17 cellular contexts compared by ENCODE assay signal in genomic region chr1:169878498-169878897, GRCh38. TPM values are rescaled to one million over a fixed set of nuclear protein-coding genes. Genes with fewer than 3 reads are reported as not detected.
DNase-seq lines count a peak whose midpoint lies in the region; ATAC-seq and TF ChIP-seq lines count a peak whose summit lies in the region.
"Had no signal": no experiment of that assay in that cellular context is flagged by ENCODE, and none has a peak within 500 bp of the region (broad histone marks: within the 10 kb centered on the region; RNA-seq: fewer than 3 reads in every experiment).

No MANE protein-coding gene starts in this region.

- no peak overlapping the region for H3K4me3 Mint-ChIP-seq in T-helper 17 cell
- peak overlapping the region in 6 of 8 donors; percentile 12 to 80 (median 56) for H3K4me3 Mint-ChIP-seq in naive B cell
- no peak overlapping the region for H3K4me3 Mint-ChIP-seq in CD8-positive, alpha-beta T cell

- POLR2A ChIA-PET in CD8-positive, alpha-beta T cell (lab: Charles Lee): no interaction called here

- H3K27ac Mint-ChIP-seq in T-helper 17 cell (peak overlapping the region; percentile 49), naive B cell (peak overlapping the region; percentile 40 to 98 (median 84))
- H3K27ac Mint-ChIP-seq in CD8-positive, alpha-beta T cell: no peak overlapping the region

- DNase-seq in cardiac muscle cell (ENCODE audit: low read depth in 1 of 2, low spot score in 1 of 2) (no peak), Right ventricle myocardium inferior (ENCODE audit: missing footprints) (no peak), T-helper 17 cell (no peak), naive B cell (no peak), testis (no peak)
- no peak for DNase-seq in CD8-positive, alpha-beta T cell
- no peak for DNase-seq in activated T-cell treated with anti-CD3 and anti-CD28 coated beads, Interleukin-2, amount 50 U/mL, for 48 hours
- DNase-seq: 8988T, DMS153, GDM1, NCI-H1105, NCI-H2227 treated with DMSO at 0.1 percent for 48 hours, NCI-H524, NCI-H82, RPMI8226, SIG-M5 had no signal

- H3K36me3 ChIP-seq in cardiac muscle cell (peaks cover 32% of the 10 kb centered on the region), testis (ENCODE audit: low read depth, missing control alignments) (peaks cover 3% of the 10 kb centered on the region)
- peaks cover 24% of the 10 kb centered on the region for H3K36me3 ChIP-seq in CD8-positive, alpha-beta T cell (ENCODE audit: insufficient read depth, low read length)

- TF ChIP-seq POLR2A in testis (IDR thresholded peaks at IDR 0.05): no peak

- H3K27ac ChIP-seq in cardiac muscle cell (peak overlapping the region; percentile 34), testis (no peak overlapping the region)
- H3K27ac ChIP-seq in CD8-positive, alpha-beta T cell (ENCODE audit: low read depth, low read length): no peak overlapping the region

- H3K4me3 ChIP-seq in cardiac muscle cell (no peak overlapping the region), testis (no peak overlapping the region)
- no peak overlapping the region for H3K4me3 ChIP-seq in CD8-positive, alpha-beta T cell (ENCODE audit: low read depth, low read length)

- 71 to 86% methylated on average over 4 of the region's 4 CpGs for WGBS in testis, 2 donors

- H3K9me3 ChIP-seq in cardiac muscle cell (ENCODE audit: low read depth): no peaks in the 10 kb centered on the region
- no peaks in the 10 kb centered on the region for H3K9me3 ChIP-seq in T-helper 17 cell (ENCODE audit: control insufficient read depth, low read length, poor library complexity, severe bottlenecking)
- H3K9me3 ChIP-seq in CD8-positive, alpha-beta T cell (ENCODE audit: low read length): no peaks in the 10 kb centered on the region
- H3K9me3 ChIP-seq in testis: no peaks in the 10 kb centered on the region

- H3K9me3 Mint-ChIP-seq in naive B cell: no peaks in the 10 kb centered on the region
- H3K9me3 Mint-ChIP-seq in CD8-positive, alpha-beta T cell: no peaks in the 10 kb centered on the region

- TF ChIP-seq CTCF in cardiac muscle cell (IDR thresholded peaks at IDR 0.05; ENCODE audit: low read depth, low read length) (no peak), testis (IDR thresholded peaks at IDR 0.05) (no peak)
- no peak for TF ChIP-seq CTCF in CD8-positive, alpha-beta T cell (IDR thresholded peaks at IDR 0.05)

- ATAC-seq in Right ventricle myocardium inferior: no peak
- ATAC-seq in T-helper 17 cell: no peak
- no peak for ATAC-seq in naive B cell (ENCODE audit: low read depth in 2 of 2)
- ATAC-seq in CD8-positive, alpha-beta T cell: no peak
- no peak for ATAC-seq in HG02970 (IDR thresholded peaks at IDR 0.05; ENCODE audit: low FRiP score, unreplicated experiment)

- H3K27me3 Mint-ChIP-seq in T-helper 17 cell: no peaks in the 10 kb centered on the region
- no peaks in the 10 kb centered on the region for H3K27me3 Mint-ChIP-seq in naive B cell
- H3K27me3 Mint-ChIP-seq in CD8-positive, alpha-beta T cell (ENCODE audit: low read depth): no peaks in the 10 kb centered on the region

- intact Hi-C loops in Right ventricle myocardium inferior (cut with DNase I) (no loop called here), testis (cut with DNase I; ENCODE audit: low total_unique reads) (no loop called here)
- intact Hi-C loops in CD8-positive, alpha-beta T cell (cut with DNase I, micrococcal nuclease): no loop called here

- CTCF ChIA-PET in CD8-positive, alpha-beta T cell (lab: Charles Lee): no interaction called here

- no peaks in the 10 kb centered on the region for H3K27me3 ChIP-seq in cardiac muscle cell
- no peaks in the 10 kb centered on the region for H3K27me3 ChIP-seq in CD8-positive, alpha-beta T cell (ENCODE audit: insufficient read depth, low read length)
- H3K27me3 ChIP-seq in testis: no peaks in the 10 kb centered on the region

- H3K4me1 Mint-ChIP-seq in T-helper 17 cell (peaks cover 24% of the 10 kb centered on the region), naive B cell (peaks cover 43 to 57% (median 45%) of the 10 kb centered on the region in 3 donors)
- H3K4me1 Mint-ChIP-seq in CD8-positive, alpha-beta T cell (ENCODE audit: low read depth): peaks cover 46% of the 10 kb centered on the region

- H3K4me1 ChIP-seq in cardiac muscle cell (ENCODE audit: low read depth) (peaks cover 15% of the 10 kb centered on the region), testis (no peaks in the 10 kb centered on the region)
- H3K4me1 ChIP-seq in CD8-positive, alpha-beta T cell (ENCODE audit: insufficient read depth, low read length): no peaks in the 10 kb centered on the region

- peaks cover 23% of the 10 kb centered on the region for H3K36me3 Mint-ChIP-seq in T-helper 17 cell (ENCODE audit: low read depth)
- H3K36me3 Mint-ChIP-seq in naive B cell: peaks cover 26 to 37% of the 10 kb centered on the region in 2 donors
- peaks cover 71% of the 10 kb centered on the region for H3K36me3 Mint-ChIP-seq in CD8-positive, alpha-beta T cell

RNA-seq across cellular contexts. Expression of gene SCYL3, which starts 15.2 kb away (rescaled TPM):
- total RNA-seq in cardiac muscle cell: 4.6 and 7.5 TPM in 2 replicates
- polyA plus RNA-seq in cardiac muscle cell: 7.7 and 9.4 TPM in 2 replicates
- 5.6 TPM for total RNA-seq in Right ventricle myocardium inferior
- total RNA-seq in T-helper 17 cell: 10 to 100 TPM in 1 of 2 donors, 1 to 10 TPM in 1; 7.4 to 11.2 TPM
- 10 to 100 TPM in 5 of 6 donors, 1 to 10 TPM in 1; 8.8 to 31.0 (median 14.5) TPM for polyA plus RNA-seq in naive B cell (ENCODE audit: low read depth in 6 of 6)
- total RNA-seq in CD8-positive, alpha-beta T cell: 1 to 10 TPM; 3.3 to 3.7 TPM
- total RNA-seq in testis: 10 to 100 TPM; 15.8 to 16.3 TPM
- polyA plus RNA-seq in testis (ENCODE audit: insufficient read depth, low read depth, low replicate concordance): 13.3 TPM

Comparison
In these comparisons a context has a peak if more than half of its experiments do, and no peak if none do; other contexts are left out.
1. H3K4me3 Mint-ChIP-seq: peak in naive B cell (6 of 8); none in T-helper 17 cell (single experiment) and CD8-positive, alpha-beta T cell (single experiment).